25 cellular contexts compared by ENCODE assay signal in the genomic region with DNA sequence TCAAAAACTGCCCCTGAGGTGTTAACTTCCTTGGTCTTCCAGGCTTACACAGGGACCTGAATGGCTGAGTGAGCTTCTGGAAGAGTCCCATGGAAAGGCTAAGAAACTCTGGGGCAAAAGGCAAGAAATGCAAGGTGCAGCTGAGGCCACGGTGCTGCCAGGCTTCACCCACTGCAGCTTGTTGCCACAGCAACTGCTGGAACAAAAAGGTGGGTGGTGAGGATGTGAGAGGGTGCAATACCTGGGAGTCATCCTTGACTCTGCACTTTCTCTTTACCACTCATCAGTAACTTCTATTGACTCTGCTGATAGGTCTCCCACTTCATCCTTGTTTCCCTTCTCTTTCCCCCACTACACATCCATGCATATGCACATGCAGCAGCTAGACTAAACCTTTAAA.
"Had no signal": no experiment of that assay in that cellular context is flagged by ENCODE, and none has a peak within 500 bp of the region (broad histone marks: within the 10 kb centered on the region; RNA-seq: fewer than 3 reads in every experiment).

No MANE protein-coding gene starts in this region.

- H3K4me1 ChIP-seq: lower lobe of right lung, prostate gland, sigmoid colon, thyroid gland had no signal

- H3K27me3 ChIP-seq: esophagus muscularis mucosa, foreskin keratinocyte, gastroesophageal sphincter, neutrophil, sigmoid colon, stomach, thyroid gland had no signal

- ATAC-seq: foreskin keratinocyte; gastroesophageal sphincter; left ventricle myocardium superior; lower lobe of right lung; mucosa of descending colon; natural killer cell treated with Interleukin-12 subunit alpha and Interleukin-12 subunit beta and Interleukin-15 and Interleukin-18, amount 100 ng/mL, for 72 hours; right cardiac atrium; stimulated activated effector memory CD8-positive, alpha-beta T cell treated with anti-CD3 and anti-CD28 coated beads, Interleukin-12 subunit alpha, Interleukin-12 subunit beta, amount 100 ng/mL, for 72 hours had no signal

- H3K27ac ChIP-seq: coronary artery, esophagus muscularis mucosa, foreskin keratinocyte, gastroesophageal sphincter, lower lobe of right lung, neutrophil, prostate gland, sigmoid colon, stomach, thyroid gland had no signal

- H3K9me3 ChIP-seq: esophagus muscularis mucosa, gastroesophageal sphincter, lower lobe of right lung, mucosa of descending colon, neutrophil, prostate gland, sigmoid colon, stomach, thyroid gland had no signal

- DNase-seq: dermis blood vessel endothelial cell; effector memory CD4-positive, alpha-beta T cell; foreskin keratinocyte; glutamatergic neuron; immature natural killer cell; islet precursor cell; left ventricle myocardium superior; lower lobe of right lung; mesenchymal stem cell; mucosa of descending colon; naive B cell; right cardiac atrium; sigmoid colon; stimulated activated CD4-positive, alpha-beta T cell treated with anti-CD3 and anti-CD28 coated beads, Interleukin-2, amount 100 ng/mL, for 24 hours; stimulated activated CD4-positive, alpha-beta T cell treated with anti-CD3 and anti-CD28 coated beads, Interleukin-4, amount 100 ng/mL, for 24 hours; stimulated activated naive CD4-positive, alpha-beta T cell treated with Interleukin-2 at 50 U/mL for 16 hours; stomach; thyroid gland had no signal

- H3K36me3 ChIP-seq: esophagus muscularis mucosa, gastroesophageal sphincter, lower lobe of right lung, neutrophil, prostate gland, sigmoid colon, stomach, thyroid gland had no signal

- H3K4me3 ChIP-seq: coronary artery, esophagus muscularis mucosa, gastroesophageal sphincter, lower lobe of right lung, mucosa of descending colon, prostate gland, sigmoid colon, stomach, thyroid gland had no signal
